In the genomic region with DNA sequence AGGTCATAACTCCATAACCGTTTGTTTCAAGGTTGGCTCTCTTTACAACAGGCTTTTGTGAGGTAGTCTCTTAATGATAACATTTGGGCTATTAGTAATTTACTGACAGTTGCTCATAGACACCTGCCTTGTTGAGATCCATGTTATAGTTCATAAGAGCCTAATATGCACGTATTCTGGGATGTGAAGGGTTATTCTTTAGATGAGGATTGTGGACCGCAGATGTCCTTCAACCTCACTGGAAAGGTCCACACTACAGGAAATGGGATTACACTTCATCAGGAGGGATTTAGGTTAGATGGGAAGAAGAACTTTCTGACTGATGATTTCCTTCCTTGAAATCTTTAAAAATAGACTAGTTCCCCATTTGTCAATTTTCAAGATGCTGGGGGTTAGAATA, we compare ENCODE assay signal across 18 cellular contexts.
"Had no signal": no experiment of that assay in that cellular context is flagged by ENCODE, and none has a peak within 500 bp of the region (broad histone marks: within the 10 kb centered on the region; RNA-seq: fewer than 3 reads in every experiment).

No MANE protein-coding gene starts in this region.

- H3K4me3 Mint-ChIP-seq: dendritic cell treated with granulocyte-macrophage colony-stimulating factor and Interleukin-4, amounts not matched to agents 40 ng/mL and 50 ng/mL, for 4 days; mesothelial cell of epicardium; naive thymus-derived CD8-positive, alpha-beta T cell; neural progenitor cell had no signal

- H3K9me3 ChIP-seq: body of pancreas, left ventricle myocardium inferior, sigmoid colon, spleen, upper lobe of left lung had no signal

- DNase-seq: activated CD4-positive, alpha-beta T cell treated with anti-CD3 and anti-CD28 coated beads, Interleukin-2, amount 50 U/mL, for 4 hours; activated CD8-positive, alpha-beta memory T cell treated with anti-CD3 and anti-CD28 coated beads, Interleukin-2, amount 50 U/mL, for 48 hours; activated naive CD4-positive, alpha-beta T cell treated with Interleukin-2 at 50 U/mL for 16 hours; activated T-cell treated with anti-CD3 and anti-CD28 coated beads, Interleukin-2, amount 50 U/mL, for 48 hours; body of pancreas; effector CD8-positive, alpha-beta T cell; glutamatergic neuron; left ventricle myocardium inferior; sigmoid colon; spleen; stimulated activated CD4-positive, alpha-beta T cell treated with anti-CD3 and anti-CD28 coated beads, Interleukin-4, amount 100 ng/mL, for 24 hours; stimulated activated naive CD8-positive, alpha-beta T cell treated with anti-CD3 and anti-CD28 coated beads, Interleukin-15, Interleukin-2, amounts not matched to agents 100 U/mL and 50 U/mL, for 24 hours; upper lobe of left lung had no signal

- H3K4me3 ChIP-seq: body of pancreas, hepatocyte, left ventricle myocardium inferior, neural progenitor cell, sigmoid colon, spleen, upper lobe of left lung had no signal

- ATAC-seq: stimulated activated naive CD8-positive, alpha-beta T cell treated with anti-CD3 and anti-CD28 coated beads, Interleukin-15, Interleukin-2, amounts not matched to agents 100 U/mL and 50 U/mL, for 24 hours had no signal

- H3K36me3 Mint-ChIP-seq: mesothelial cell of epicardium; naive thymus-derived CD8-positive, alpha-beta T cell; neural progenitor cell had no signal

- H2AFZ ChIP-seq: hepatocyte, neural progenitor cell had no signal

- H3K9me3 Mint-ChIP-seq: dendritic cell treated with granulocyte-macrophage colony-stimulating factor and Interleukin-4, amounts not matched to agents 40 ng/mL and 50 ng/mL, for 4 days; mesothelial cell of epicardium; naive thymus-derived CD8-positive, alpha-beta T cell had no signal

- H3K9ac ChIP-seq: neural progenitor cell had no signal

- H3K36me3 ChIP-seq: left ventricle myocardium inferior, neural progenitor cell, sigmoid colon, spleen, upper lobe of left lung had no signal

- H3K27me3 ChIP-seq: body of pancreas, hepatocyte, neural progenitor cell, sigmoid colon, spleen, upper lobe of left lung had no signal

- H3K27ac Mint-ChIP-seq: dendritic cell treated with granulocyte-macrophage colony-stimulating factor and Interleukin-4, amounts not matched to agents 40 ng/mL and 50 ng/mL, for 4 days; mesothelial cell of epicardium; naive thymus-derived CD8-positive, alpha-beta T cell; neural progenitor cell had no signal

- H3K4me2 ChIP-seq: hepatocyte, neural progenitor cell had no signal

- H3K27ac ChIP-seq: body of pancreas, hepatocyte, left ventricle myocardium inferior, neural progenitor cell, sigmoid colon, spleen, upper lobe of left lung had no signal

- H3K79me2 ChIP-seq: hepatocyte had no signal

- H3K27me3 Mint-ChIP-seq: dendritic cell treated with granulocyte-macrophage colony-stimulating factor and Interleukin-4, amounts not matched to agents 40 ng/mL and 50 ng/mL, for 4 days had no signal

- H3K4me1 ChIP-seq: body of pancreas, neural progenitor cell, sigmoid colon had no signal
